ENCODE assay signal across 8 cellular contexts in the genomic region with DNA sequence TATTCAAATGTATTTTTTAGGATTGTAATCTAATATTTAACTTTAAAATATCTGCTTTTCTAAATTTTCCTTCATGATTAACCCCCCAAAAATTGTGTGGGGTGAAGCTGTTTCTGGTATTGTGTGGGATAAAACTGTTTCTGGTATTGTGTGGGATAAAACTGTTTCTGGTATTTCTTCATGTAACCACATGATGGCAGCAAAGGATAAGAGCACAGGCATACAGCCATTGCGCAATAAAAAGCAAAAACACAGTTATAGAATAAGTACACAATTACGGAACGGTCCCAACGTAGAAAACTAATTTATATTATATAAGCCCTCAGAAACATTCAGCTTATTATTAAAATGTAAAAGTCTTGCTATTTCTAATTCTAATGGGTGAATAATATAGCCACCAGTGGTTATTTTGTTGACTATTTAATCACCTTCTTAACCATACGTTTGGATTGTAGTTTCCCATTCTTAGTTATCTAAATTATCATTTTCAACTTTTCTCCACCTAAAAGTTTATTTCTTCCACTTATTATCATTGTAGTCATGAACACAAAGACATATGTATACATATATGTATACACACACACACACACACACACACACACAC.
A peak's percentile ranks its signal among the peaks of the same experiment; 100 is the strongest.
DNase-seq lines count a peak whose midpoint lies in the region; ATAC-seq and TF ChIP-seq lines count a peak whose summit lies in the region.

No MANE protein-coding gene starts in this region.

- no peaks in the 10 kb centered on the region for H3K9me3 Mint-ChIP-seq in activated CD4-positive, alpha-beta T cell treated with anti-CD3 and anti-CD28 coated beads, Interleukin-2, amount 10 ng/mL, durations not matched to agents 7 days and 5 days

- no peak overlapping the region for H3K27ac Mint-ChIP-seq in activated CD4-positive, alpha-beta T cell treated with anti-CD3 and anti-CD28 coated beads, Interleukin-2, amount 10 ng/mL, durations not matched to agents 7 days and 5 days

- intact Hi-C loops in ovary (cut with DNase I): no loop called here

- no peak overlapping the region for H3K27ac ChIP-seq in ovary

- WGBS in ovary, 3 donors: 1 to 2% (median 1%) methylated on average over 5 of the region's 5 CpGs

- CTCF ChIA-PET in activated CD4-positive, alpha-beta T cell treated with anti-CD3 and anti-CD28 coated beads, Interleukin-2, amount 10 ng/mL, durations not matched to agents 7 days and 5 days (lab: Charles Lee): interaction anchor here (0.7 kb wide), 1 partner anchor 1053 kb away, joined by 4 read pairs; no protein-coding TSS in a partner anchor

- H3K4me1 ChIP-seq in ovary (ENCODE audit: insufficient read depth): no peaks in the 10 kb centered on the region

- H3K27me3 Mint-ChIP-seq in activated CD4-positive, alpha-beta T cell treated with anti-CD3 and anti-CD28 coated beads, Interleukin-2, amount 10 ng/mL, durations not matched to agents 7 days and 5 days: no peaks in the 10 kb centered on the region

- TF ChIP-seq POLR2A in ovary (IDR thresholded peaks at IDR 0.05): no peak

- no peak for TF ChIP-seq EP300 in ovary (IDR thresholded peaks at IDR 0.05)

- H3K4me3 Mint-ChIP-seq in activated CD4-positive, alpha-beta T cell treated with anti-CD3 and anti-CD28 coated beads, Interleukin-2, amount 10 ng/mL, durations not matched to agents 7 days and 5 days: no peak overlapping the region

- no peaks in the 10 kb centered on the region for H3K36me3 ChIP-seq in ovary

- H3K9me3 ChIP-seq in ovary: no peaks in the 10 kb centered on the region

- H3K4me3 ChIP-seq in ovary: no peak overlapping the region

- H3K27me3 ChIP-seq in ovary: no peaks in the 10 kb centered on the region

- peak; percentile 28 for DNase-seq in activated CD4-positive, alpha-beta T cell treated with anti-CD3 and anti-CD28 coated beads, Interleukin-2, amount 10 ng/mL, durations not matched to agents 7 days and 5 days
- DNase-seq in activated CD4-positive, alpha-beta T cell treated with anti-CD3 and anti-CD28 coated beads, Interleukin-2, amount 50 U/mL, for 48 hours: no peak
- DNase-seq in HT-29 (ENCODE audit: low spot score) (peak; percentile 39), SKM-1 treated with dmso at 0.1 percent for 144 hours (lab: John Stamatoyannopoulos, UW; ENCODE audit: unreplicated experiment) (peak; percentile 56), fibroblast of peridontal ligament (ENCODE audit: extremely low read depth) (peak; percentile 60), ovary (no peak), ecto neural progenitor cell (ENCODE audit: low spot score) (no peak)

- no peaks in the 10 kb centered on the region for H3K4me1 Mint-ChIP-seq in activated CD4-positive, alpha-beta T cell treated with anti-CD3 and anti-CD28 coated beads, Interleukin-2, amount 10 ng/mL, durations not matched to agents 7 days and 5 days

- POLR2A ChIA-PET in activated CD4-positive, alpha-beta T cell treated with anti-CD3 and anti-CD28 coated beads, Interleukin-2, amount 10 ng/mL, durations not matched to agents 7 days and 5 days (lab: Charles Lee): no interaction called here

- H3K36me3 Mint-ChIP-seq in activated CD4-positive, alpha-beta T cell treated with anti-CD3 and anti-CD28 coated beads, Interleukin-2, amount 10 ng/mL, durations not matched to agents 7 days and 5 days (ENCODE audit: low read depth): no peaks in the 10 kb centered on the region

- ATAC-seq in GM21447 (IDR thresholded peaks at IDR 0.05; ENCODE audit: unreplicated experiment): peak; percentile 79

- TF ChIP-seq CTCF in ovary (IDR thresholded peaks at IDR 0.05): peak; percentile 34 to 72 (median 40)

Comparison
In these comparisons a context has a peak if more than half of its experiments do, and no peak if none do; other contexts are left out.
1. DNase-seq: peak in activated CD4-positive, alpha-beta T cell treated with anti-CD3 and anti-CD28 coated beads, Interleukin-2, amount 10 ng/mL, durations not matched to agents 7 days and 5 days (single experiment), HT-29 (single experiment), SKM-1 treated with dmso at 0.1 percent for 144 hours (single experiment) and fibroblast of peridontal ligament (single experiment); none in activated CD4-positive, alpha-beta T cell treated with anti-CD3 and anti-CD28 coated beads, Interleukin-2, amount 50 U/mL, for 48 hours (0 of 2), ovary (0 of 5) and ecto neural progenitor cell (single experiment).